ENCODE assay signal across 9 cellular contexts in the genomic region with DNA sequence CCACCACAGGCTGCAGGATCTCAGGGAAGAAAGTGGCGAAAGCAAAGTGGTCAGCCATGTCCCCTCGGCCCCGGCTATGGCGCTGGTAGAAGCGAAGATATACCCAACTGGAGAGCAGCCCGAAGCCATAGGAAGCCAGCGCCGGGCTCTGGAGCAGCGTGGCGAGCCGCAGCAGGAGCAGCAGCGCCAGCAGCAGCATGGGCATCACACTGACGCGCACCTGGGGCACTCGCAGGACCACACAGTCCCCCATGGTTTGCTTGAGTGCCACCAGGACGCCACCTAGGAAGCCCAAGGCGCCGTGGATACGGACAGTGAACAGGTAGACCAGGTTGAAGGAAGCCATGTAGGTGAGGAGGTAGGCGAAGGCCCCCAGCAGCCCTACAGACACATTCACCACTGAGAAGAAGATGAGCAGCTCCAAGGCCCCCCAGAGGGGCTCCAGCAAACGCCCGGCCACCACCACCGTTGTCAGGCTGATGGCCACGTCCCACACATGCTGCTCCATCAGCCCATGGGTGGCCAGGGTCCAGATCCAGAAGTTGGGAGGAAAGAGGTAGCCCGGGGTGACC. TPM values are rescaled to one million over a fixed set of nuclear protein-coding genes. Genes with fewer than 3 reads are reported as not detected.
DNase-seq lines count a peak whose midpoint lies in the region; ATAC-seq, FAIRE-seq and TF ChIP-seq lines count a peak whose summit lies in the region.
"Had no signal": no experiment of that assay in that cellular context is flagged by ENCODE, and none has a peak within 500 bp of the region (broad histone marks: within the 10 kb centered on the region; RNA-seq: fewer than 3 reads in every experiment).

No MANE protein-coding gene starts in this region.

- 22 to 36% methylated on average over 24 to 25 of the region's 25 CpGs for WGBS in lower leg skin, 2 donors
- WGBS in transverse colon (ENCODE audit: low coverage in 1 of 2), 2 donors: 43% methylated on average over 24 of the region's 25 CpGs; no CpG with 5 or more reads in 1 of the 2 donors

- H3K4me1 Mint-ChIP-seq in activated T-cell treated with anti-CD3 and anti-CD28 coated beads, Interleukin-2, amount 50 U/mL, for 4 hours (ENCODE audit: low read depth): peaks cover 37% of the 10 kb centered on the region
- peaks cover 22% of the 10 kb centered on the region for H3K4me1 Mint-ChIP-seq in astrocyte (ENCODE audit: low read depth, unreplicated experiment)

- H3K79me2 ChIP-seq in astrocyte (ENCODE audit: insufficient read depth, low read length): peaks cover 58% of the 10 kb centered on the region

- H3K4me2 ChIP-seq in astrocyte (ENCODE audit: low read length): peak overlapping the region; percentile 98

- TF ChIP-seq POLR2A in lower leg skin (IDR thresholded peaks at IDR 0.05): no peak
- no peak for TF ChIP-seq POLR2A in transverse colon (IDR thresholded peaks at IDR 0.05)

- H3K9ac ChIP-seq in astrocyte (ENCODE audit: low read length): peak overlapping the region; percentile 94

- no peak overlapping the region for H2AFZ ChIP-seq in astrocyte (ENCODE audit: low read depth, low read length)

- H3K27me3 Mint-ChIP-seq in activated T-cell treated with anti-CD3 and anti-CD28 coated beads, Interleukin-2, amount 50 U/mL, for 4 hours (ENCODE audit: low read depth): no peaks in the 10 kb centered on the region
- H3K27me3 Mint-ChIP-seq in astrocyte (ENCODE audit: low read depth, unreplicated experiment): peaks cover 3% of the 10 kb centered on the region

- TF ChIP-seq EP300 in transverse colon (IDR thresholded peaks at IDR 0.05; ENCODE audit: low read depth): no peak

- peak overlapping the region; percentile 81 for H3K27ac ChIP-seq in astrocyte (ENCODE audit: low read depth, low read length)
- peak overlapping the region; percentile 90 to 96 (median 90) for H3K27ac ChIP-seq in transverse colon

- H3K9me3 Mint-ChIP-seq in activated T-cell treated with anti-CD3 and anti-CD28 coated beads, Interleukin-2, amount 50 U/mL, for 4 hours: no peaks in the 10 kb centered on the region
- no peaks in the 10 kb centered on the region for H3K9me3 Mint-ChIP-seq in astrocyte (ENCODE audit: unreplicated experiment)

- TF ChIP-seq CTCF in astrocyte (IDR thresholded peaks at IDR 0.05; ENCODE audit: insufficient read depth, low read depth, low read length) (no peak), lower leg skin (IDR thresholded peaks at IDR 0.05) (no peak), transverse colon (IDR thresholded peaks at IDR 0.05) (no peak)

- H4K20me1 ChIP-seq in astrocyte (ENCODE audit: insufficient read depth, low read length): peaks cover 53% of the 10 kb centered on the region

- H3K36me3 ChIP-seq in astrocyte (ENCODE audit: insufficient read depth, low read length) (peaks cover 8% of the 10 kb centered on the region), transverse colon (peaks cover 0 to 15% (median 6%) of the 10 kb centered on the region in 4 donors)

- peak overlapping the region; percentile 96 for H3K4me3 Mint-ChIP-seq in activated T-cell treated with anti-CD3 and anti-CD28 coated beads, Interleukin-2, amount 50 U/mL, for 4 hours
- peak overlapping the region; percentile 90 for H3K4me3 Mint-ChIP-seq in astrocyte (ENCODE audit: unreplicated experiment)

- H3K36me3 Mint-ChIP-seq in activated T-cell treated with anti-CD3 and anti-CD28 coated beads, Interleukin-2, amount 50 U/mL, for 4 hours (ENCODE audit: insufficient read depth): peaks cover 16% of the 10 kb centered on the region
- H3K36me3 Mint-ChIP-seq in astrocyte (ENCODE audit: low read depth, unreplicated experiment): peaks cover 13% of the 10 kb centered on the region

- in situ Hi-C loops in transverse colon (cut with MboI; ENCODE audit: low pct_ligation_motif_present in 1 of 4, low pct_unique_long_range_greater_than_20kb in 1 of 4, low sequenced_read_pairs in 3 of 4): loop anchor here in 1 of 4 donors (25.0 kb wide), 1 partner anchor 204 kb away; a partner anchor contains a TSS

- H3K4me1 ChIP-seq in astrocyte (ENCODE audit: insufficient read depth, low read length): peaks cover 35% of the 10 kb centered on the region
- H3K4me1 ChIP-seq in transverse colon: peaks cover 29 to 37% (median 36%) of the 10 kb centered on the region in 4 donors

- no peaks in the 10 kb centered on the region for H3K27me3 ChIP-seq in astrocyte (ENCODE audit: insufficient read depth, low read length)
- no peaks in the 10 kb centered on the region for H3K27me3 ChIP-seq in transverse colon

- no peak for DNase-seq in activated T-cell treated with anti-CD3 and anti-CD28 coated beads, Interleukin-2, amount 50 U/mL, for 4 hours
- DNase-seq in activated T-cell treated with anti-CD3 and anti-CD28 coated beads for 4 hours (no peak), astrocyte (ENCODE audit: low read depth) (no peak), lower leg skin (ENCODE audit: low spot score in 2 of 2) (no peak), transverse colon (no peak), NCI-H510A (lab: John Stamatoyannopoulos, UW) (no peak)

- H3K4me3 ChIP-seq in astrocyte (ENCODE audit: insufficient read depth, low read depth, low read length) (peak overlapping the region; percentile 73), lower leg skin (ENCODE audit: low read depth, poor library complexity, severe bottlenecking) (peak overlapping the region; percentile 66), transverse colon (peak overlapping the region; percentile 75 to 91 (median 87))

- H3K27ac Mint-ChIP-seq in astrocyte (ENCODE audit: unreplicated experiment): peak overlapping the region; percentile 87

- ATAC-seq in activated T-cell treated with anti-CD3 and anti-CD28 coated beads, Interleukin-2, amount 50 U/mL, for 4 hours: no peak
- ATAC-seq in HG02763 (IDR thresholded peaks at IDR 0.05; ENCODE audit: unreplicated experiment): no peak
- no peak for ATAC-seq in GM21737 (IDR thresholded peaks at IDR 0.05; ENCODE audit: unreplicated experiment)

- no peak for FAIRE-seq in astrocyte (lab: Jason Lieb, UNC)
- FAIRE-seq: G401.6 had no signal

- H3K9me3 ChIP-seq in astrocyte (ENCODE audit: insufficient read depth, low read depth, low read length): no peaks in the 10 kb centered on the region
- H3K9me3 ChIP-seq in transverse colon: no peaks in the 10 kb centered on the region

- intact Hi-C loops in lower leg skin (cut with DNase I; ENCODE audit: low total_unique reads) (no loop called here), transverse colon (cut with DNase I; ENCODE audit: low total_unique reads) (no loop called here)

RNA-seq across cellular contexts. Expression of a gene that starts 0.9 kb away (rescaled TPM):
- 10 to 100 TPM; 25.2 to 27.4 (median 25.4) TPM for total RNA-seq in activated T-cell treated with anti-CD3 and anti-CD28 coated beads, Interleukin-2, amount 50 U/mL, for 4 hours
- total RNA-seq in astrocyte (48.7 and 49.8 TPM in 2 replicates), lower leg skin (10 to 100 TPM; 90.5 to 92.7 (median 92.4) TPM), transverse colon (100 to 1,000 TPM in 1 of 4 donors, 10 to 100 TPM in 3; 71.8 to 103 (median 81.9) TPM)

RNA-seq across cellular contexts. Expression of a gene that starts 7.8 kb away (rescaled TPM):
- total RNA-seq in activated T-cell treated with anti-CD3 and anti-CD28 coated beads, Interleukin-2, amount 50 U/mL, for 4 hours: 10 to 100 TPM; 31.8 to 35.3 (median 33.1) TPM
- total RNA-seq in astrocyte (18.9 and 19.4 TPM in 2 replicates), lower leg skin (10 to 100 TPM in 2 of 4 donors, 1 to 10 TPM in 2; 6.0 to 19.7 (median 11.6) TPM), transverse colon (10 to 100 TPM; 23.7 to 53.9 (median 35.6) TPM)

RNA-seq across cellular contexts. Expression of a gene that starts 7.9 kb away (rescaled TPM):
- 10 to 100 TPM; 34.0 to 46.9 (median 37.0) TPM for total RNA-seq in activated T-cell treated with anti-CD3 and anti-CD28 coated beads, Interleukin-2, amount 50 U/mL, for 4 hours
- total RNA-seq in astrocyte: 15.7 and 20.3 TPM in 2 replicates
- 10 to 100 TPM; 17.3 to 28.0 (median 23.2) TPM for total RNA-seq in lower leg skin
- total RNA-seq in transverse colon: 10 to 100 TPM in 2 of 4 donors, 1 to 10 TPM in 2; 6.0 to 29.2 (median 13.1) TPM

RNA-seq across cellular contexts. Expression of a gene that starts 12.9 kb away (rescaled TPM):
- total RNA-seq in activated T-cell treated with anti-CD3 and anti-CD28 coated beads, Interleukin-2, amount 50 U/mL, for 4 hours: 1 to 10 TPM in 1 of 3 donors, under 1 TPM in 2; 0.71 to 1.0 (median 0.96) TPM
- total RNA-seq in astrocyte (0.39 and 0.55 TPM in 2 replicates), lower leg skin (1 to 10 TPM in 1 of 4 donors, under 1 TPM in 2, not detected in 1; 0.42 to 1.8 (median 0.74) TPM), transverse colon (not detected)

RNA-seq across cellular contexts. Expression of a gene that starts 17.8 kb away (rescaled TPM):
- total RNA-seq in activated T-cell treated with anti-CD3 and anti-CD28 coated beads, Interleukin-2, amount 50 U/mL, for 4 hours: 10 to 100 TPM; 33.7 to 40.3 (median 37.3) TPM
- total RNA-seq in astrocyte: 19.5 and 26.5 TPM in 2 replicates
- 10 to 100 TPM; 33.5 to 50.0 (median 47.2) TPM for total RNA-seq in lower leg skin
- 10 to 100 TPM in 3 of 4 donors, 1 to 10 TPM in 1; 9.8 to 29.2 (median 21.7) TPM for total RNA-seq in transverse colon
